ENCODE assay signal across 18 cellular contexts in genomic region chr1:193184776-193185175, GRCh38. TPM values are rescaled to one million over a fixed set of nuclear protein-coding genes. Genes with fewer than 3 reads are reported as not detected.
DNase-seq lines count a peak whose midpoint lies in the region; ATAC-seq lines count a peak whose summit lies in the region.
"Had no signal": no experiment of that assay in that cellular context is flagged by ENCODE, and none has a peak within 500 bp of the region (broad histone marks: within the 10 kb centered on the region; RNA-seq: fewer than 3 reads in every experiment).

No MANE protein-coding gene starts in this region.

- H3K4me1 Mint-ChIP-seq in CD4-positive, CD25-positive, alpha-beta regulatory T cell = peaks cover 52 to 76% (median 61%) of the 10 kb centered on the region in 4 donors

- no peaks in the 10 kb centered on the region for H3K36me3 ChIP-seq in CD4-positive, CD25-positive, alpha-beta regulatory T cell (ENCODE audit: control insufficient read depth, insufficient read depth, low read length)
- H3K36me3 ChIP-seq in GM23248 (ENCODE audit: low read depth) (no peaks in the 10 kb centered on the region), endocrine pancreas (ENCODE audit: control insufficient read depth, insufficient read depth, low read length) (no peaks in the 10 kb centered on the region)
- H3K36me3 ChIP-seq: thyroid gland had no signal

- H2AFZ ChIP-seq in GM23248 = no peak overlapping the region

- H3K4me3 Mint-ChIP-seq in CD4-positive, CD25-positive, alpha-beta regulatory T cell = peak overlapping the region; percentile 54 to 89 (median 73)

- peak overlapping the region; percentile 70 for H3K9ac ChIP-seq in GM23248
- no peak overlapping the region for H3K9ac ChIP-seq in endocrine pancreas (ENCODE audit: control insufficient read depth, insufficient read depth, low read length)
- H3K9ac ChIP-seq: KMS-11 had no signal

- no peaks in the 10 kb centered on the region for H3K9me3 Mint-ChIP-seq in CD4-positive, CD25-positive, alpha-beta regulatory T cell
- H3K9me3 Mint-ChIP-seq: T-helper 2 cell treated with Interferon-gamma antibody and Interleukin-4, amounts not matched to agents 5 μg/mL and 100 μg/mL, for 36 hours had no signal

- no peaks in the 10 kb centered on the region for H3K9me3 ChIP-seq in CD4-positive, CD25-positive, alpha-beta regulatory T cell (ENCODE audit: control insufficient read depth in 2 of 2, low read length in 2 of 2)
- no peaks in the 10 kb centered on the region for H3K9me3 ChIP-seq in GM23248 (ENCODE audit: low read depth)
- H3K9me3 ChIP-seq in endocrine pancreas (ENCODE audit: control insufficient read depth, low read length) = no peaks in the 10 kb centered on the region
- H3K9me3 ChIP-seq: thyroid gland had no signal

- peaks cover 14% of the 10 kb centered on the region for H3K4me1 ChIP-seq in CD4-positive, CD25-positive, alpha-beta regulatory T cell (ENCODE audit: control insufficient read depth, insufficient read depth, low read length, poor library complexity, severe bottlenecking)
- H3K4me1 ChIP-seq in GM23248 (ENCODE audit: insufficient read depth) (peaks cover 76% of the 10 kb centered on the region), endocrine pancreas (ENCODE audit: control insufficient read depth, insufficient read depth, low read length) (peaks cover 19% of the 10 kb centered on the region)

- H4K20me1 ChIP-seq in GM23248 (ENCODE audit: insufficient read depth) = no peaks in the 10 kb centered on the region

- no peaks in the 10 kb centered on the region for H3K36me3 Mint-ChIP-seq in CD4-positive, CD25-positive, alpha-beta regulatory T cell

- peak overlapping the region; percentile 84 for H3K4me3 ChIP-seq in CD4-positive, CD25-positive, alpha-beta regulatory T cell (ENCODE audit: low read depth, low read length)
- H3K4me3 ChIP-seq in GM23248 (peak overlapping the region; percentile 72), endocrine pancreas (ENCODE audit: control insufficient read depth, insufficient read depth, low read length) (peak overlapping the region; percentile 94)
- H3K4me3 ChIP-seq: GM12878, thyroid gland had no signal

- in situ Hi-C loops in GM23248 (cut with MboI) = no loop called here

- H3K27me3 ChIP-seq in CD4-positive, CD25-positive, alpha-beta regulatory T cell (ENCODE audit: control insufficient read depth, insufficient read depth, low read length) = no peaks in the 10 kb centered on the region
- H3K27me3 ChIP-seq in GM23248 (replicated peaks; ENCODE audit: insufficient read depth) (no peaks in the 10 kb centered on the region), endocrine pancreas (ENCODE audit: control insufficient read depth, insufficient read depth, low read length) (no peaks in the 10 kb centered on the region)
- H3K27me3 ChIP-seq: thyroid gland had no signal

- ATAC-seq in CD4-positive, CD25-positive, alpha-beta regulatory T cell (ENCODE audit: low read depth in 2 of 2) = no peak
- ATAC-seq in GM19395 (IDR thresholded peaks at IDR 0.05; ENCODE audit: unreplicated experiment) = no peak
- ATAC-seq: activated CD4-positive, alpha-beta T cell treated with anti-CD3 and anti-CD28 coated beads for 36 hours; GM12878 had no signal

- no peaks in the 10 kb centered on the region for H3K9me2 ChIP-seq in GM23248 (ENCODE audit: insufficient read depth)

- H3K4me2 ChIP-seq in GM23248 (ENCODE audit: unreplicated experiment) = peak overlapping the region; percentile 96
- H3K4me2 ChIP-seq: KMS-11 had no signal

- no peak for DNase-seq in CD4-positive, CD25-positive, alpha-beta regulatory T cell
- DNase-seq in GM23248 (no peak), pons (ENCODE audit: low spot score) (peak; percentile 30), OCI-M1 (lab: John Stamatoyannopoulos, UW) (no peak), NCI-H446 treated with DMSO at 0.1 percent for 48 hours (lab: John Stamatoyannopoulos, UW) (no peak)
- DNase-seq: activated CD4-positive, alpha-beta T cell treated with anti-CD3 and anti-CD28 coated beads for 36 hours; activated gamma-delta T cell; effector CD8-positive, alpha-beta T cell; foreskin melanocyte; midbrain; NCI-H187; posterior cingulate gyrus; thyroid gland had no signal

- H3K27me3 Mint-ChIP-seq in CD4-positive, CD25-positive, alpha-beta regulatory T cell = no peaks in the 10 kb centered on the region
- H3K27me3 Mint-ChIP-seq: activated CD4-positive, alpha-beta T cell treated with anti-CD3 and anti-CD28 coated beads for 36 hours had no signal

- H3K27ac Mint-ChIP-seq in CD4-positive, CD25-positive, alpha-beta regulatory T cell = peak overlapping the region in 2 of 3 donors; percentile 14 to 38
- H3K27ac Mint-ChIP-seq: activated CD4-positive, alpha-beta T cell treated with anti-CD3 and anti-CD28 coated beads for 36 hours; T-helper 2 cell treated with Interferon-gamma antibody and Interleukin-4, amounts not matched to agents 5 μg/mL and 100 μg/mL, for 36 hours had no signal

- H3F3A ChIP-seq in GM23248 (ENCODE audit: insufficient read depth) = peaks cover 31% of the 10 kb centered on the region

- WGBS in GM23248 (ENCODE audit: low coverage in 1 of 2, low lambda C conversion rate in 2 of 2, missing lambda C conversion rate in 2 of 2), 2 experiments = 66 to 85% methylated on average over 1 of the region's 1 CpG

- peak overlapping the region; percentile 7 for H3K27ac ChIP-seq in CD4-positive, CD25-positive, alpha-beta regulatory T cell (ENCODE audit: insufficient read depth, low read length, poor library complexity, severe bottlenecking)
- H3K27ac ChIP-seq in GM23248 = no peak overlapping the region
- H3K27ac ChIP-seq: KMS-11 had no signal

- H3K79me2 ChIP-seq in GM23248 (ENCODE audit: insufficient read depth) = peaks cover 99% of the 10 kb centered on the region

RNA-seq across cellular contexts. Expression of gene B3GALT2, which starts 1.6 kb away (rescaled TPM):
- total RNA-seq in CD4-positive, CD25-positive, alpha-beta regulatory T cell = 0.30 TPM
- polyA plus RNA-seq in CD4-positive, CD25-positive, alpha-beta regulatory T cell = 1 to 10 TPM in 1 of 4 donors, under 1 TPM in 3; 0.61 to 1.2 (median 0.90) TPM
- total RNA-seq in GM23248 (2014; rRNA removed; shearing (Covaris generic)) = 4.7 and 4.8 TPM in 2 replicates
- 2.5 and 2.8 TPM in 2 replicates for polyA plus RNA-seq in GM23248 (2016; fragmentation: Nextera tagmentation; extraction: Ambion mirVana)
- total RNA-seq: activated CD4-positive, alpha-beta T cell treated with anti-CD3 and anti-CD28 coated beads for 36 hours; GM12878 had no signal
